Comparison of ENCODE assay signal across 19 cellular contexts in the genomic region with DNA sequence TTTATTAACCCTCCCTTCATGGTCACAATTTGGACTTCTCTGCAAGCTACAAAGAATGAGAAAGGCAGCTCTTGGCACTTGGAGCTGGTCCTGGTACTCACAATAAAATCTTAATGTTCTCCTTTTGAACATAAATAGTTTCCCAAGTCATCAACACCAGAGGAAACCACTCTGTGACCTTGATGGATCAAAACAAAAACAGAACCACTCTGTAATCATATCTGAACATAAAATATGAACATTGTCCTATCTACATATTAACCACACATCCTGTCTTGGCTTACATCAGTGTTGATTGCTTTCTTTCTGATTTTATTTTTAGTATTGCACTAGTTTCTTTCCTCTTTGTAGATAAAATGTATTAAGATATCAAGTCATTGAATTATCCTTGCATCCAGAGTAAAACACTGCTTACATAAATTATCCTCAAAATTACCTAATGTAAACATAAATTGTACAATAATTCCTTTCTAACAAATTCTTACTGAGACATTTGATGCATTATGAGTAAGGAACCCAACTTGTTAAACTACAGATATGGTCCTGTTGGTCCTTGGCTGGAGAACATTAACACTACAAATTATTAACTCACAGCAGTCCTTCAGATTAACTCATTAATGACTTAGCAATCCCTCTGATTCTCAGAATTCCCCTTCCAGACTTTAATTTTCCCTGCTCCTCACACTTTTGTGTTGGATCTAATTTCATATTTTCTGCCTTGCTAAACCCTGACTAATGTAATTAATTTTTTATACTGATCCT.
"Had no signal": no experiment of that assay in that cellular context is flagged by ENCODE, and none has a peak within 500 bp of the region (broad histone marks: within the 10 kb centered on the region; RNA-seq: fewer than 3 reads in every experiment).

No MANE protein-coding gene starts in this region.

- H3K4me3 ChIP-seq: K562 had no signal

- ATAC-seq: activated CD4-positive, CD25-positive, alpha-beta regulatory T cell treated with anti-CD3 and anti-CD28 coated beads, Interleukin-2, amount 50 U/mL, for 24 hours; activated CD8-positive, alpha-beta T cell treated with anti-CD3 and anti-CD28 coated beads, Interleukin-2, amount 10 ng/mL, durations not matched to agents 7 days and 5 days; K562; T-cell had no signal

- DNase-seq: activated CD4-positive, alpha-beta T cell treated with anti-CD3 and anti-CD28 coated beads for 4 hours; activated CD8-positive, alpha-beta memory T cell treated with anti-CD3 and anti-CD28 coated beads, Interleukin-2, amount 50 U/mL, for 48 hours; activated CD8-positive, alpha-beta T cell treated with anti-CD3 and anti-CD28 coated beads, Interleukin-2, amount 10 ng/mL, durations not matched to agents 7 days and 5 days; activated naive CD4-positive, alpha-beta T cell; activated T-cell treated with anti-CD3 and anti-CD28 coated beads, Interleukin-2, amount 50 U/mL, for 1 hour; amygdala; Karpas-422; MM.1S; NCI-H1105 treated with DMSO at 0.1 percent for 48 hours; NCI-H1436 treated with DMSO at 0.1 percent for 48 hours; NCI-H187; NCI-H446; NCI-H524; SIG-M5; T-cell; T-helper 2 cell; T1000 had no signal
